10 cellular contexts compared by ENCODE assay signal in genomic region chr10:3853016-3853415, GRCh38.
DNase-seq lines count a peak whose midpoint lies in the region; ATAC-seq and TF ChIP-seq lines count a peak whose summit lies in the region.
"Had no signal": no experiment of that assay in that cellular context is flagged by ENCODE, and none has a peak within 500 bp of the region (broad histone marks: within the 10 kb centered on the region; RNA-seq: fewer than 3 reads in every experiment).

No MANE protein-coding gene starts in this region.

- no peaks in the 10 kb centered on the region for H3K27me3 Mint-ChIP-seq in T-helper 1 cell treated with Interleukin-12 subunit alpha and Interleukin-12 subunit beta and Interleukin-4 antibody, amounts not matched to agents 30 μg/mL and 1 μg/mL, for 36 hours (ENCODE audit: low read depth)
- H3K27me3 Mint-ChIP-seq in glutamatergic neuron (ENCODE audit: unreplicated experiment): peaks cover 1% of the 10 kb centered on the region
- H3K27me3 Mint-ChIP-seq: brain had no signal

- no peak for TF ChIP-seq POLR2A in right lobe of liver (IDR thresholded peaks at IDR 0.05)
- no peak for TF ChIP-seq POLR2A in stomach (IDR thresholded peaks at IDR 0.05)

- H3K36me3 Mint-ChIP-seq in T-helper 1 cell treated with Interleukin-12 subunit alpha and Interleukin-12 subunit beta and Interleukin-4 antibody, amounts not matched to agents 30 μg/mL and 1 μg/mL, for 36 hours (ENCODE audit: low read depth): peaks cover 3% of the 10 kb centered on the region
- no peaks in the 10 kb centered on the region for H3K36me3 Mint-ChIP-seq in glutamatergic neuron (ENCODE audit: unreplicated experiment)
- H3K36me3 Mint-ChIP-seq: brain had no signal

- no peak for ATAC-seq in right lobe of liver
- ATAC-seq in HG02840 (IDR thresholded peaks at IDR 0.05; ENCODE audit: low FRiP score, unreplicated experiment): no peak

- intact Hi-C loops in ascending aorta (cut with DNase I) (loop anchor here (2.0 to 5.0 kb wide), 4 partner anchors 34 to 389 kb away; no protein-coding TSS in a partner anchor), right lobe of liver (cut with DNase I) (no loop called here), stomach (cut with DNase I; ENCODE audit: low total_unique reads) (no loop called here)

- H3K27me3 ChIP-seq in ascending aorta (no peaks in the 10 kb centered on the region), right lobe of liver (no peaks in the 10 kb centered on the region), stomach (no peaks in the 10 kb centered on the region)

- peaks cover 30% of the 10 kb centered on the region for H3K4me1 Mint-ChIP-seq in T-helper 1 cell treated with Interleukin-12 subunit alpha and Interleukin-12 subunit beta and Interleukin-4 antibody, amounts not matched to agents 30 μg/mL and 1 μg/mL, for 36 hours (ENCODE audit: low read depth)
- no peaks in the 10 kb centered on the region for H3K4me1 Mint-ChIP-seq in glutamatergic neuron (ENCODE audit: low read depth, unreplicated experiment)

- DNase-seq in T-helper 1 cell: no peak
- DNase-seq in ascending aorta (ENCODE audit: low spot score in 2 of 2): no peak
- no peak for DNase-seq in right lobe of liver
- no peak for DNase-seq in stomach
- no peak for DNase-seq in dermis blood vessel endothelial cell
- DNase-seq in glutamatergic neuron: no peak
- DNase-seq: NCI-H82 had no signal

- no peaks in the 10 kb centered on the region for H3K36me3 ChIP-seq in ascending aorta
- H3K36me3 ChIP-seq in right lobe of liver: no peaks in the 10 kb centered on the region
- H3K36me3 ChIP-seq in stomach: no peaks in the 10 kb centered on the region

- TF ChIP-seq EP300 in stomach (IDR thresholded peaks at IDR 0.05): no peak

- H3K9me3 ChIP-seq in ascending aorta: no peaks in the 10 kb centered on the region
- no peaks in the 10 kb centered on the region for H3K9me3 ChIP-seq in right lobe of liver
- H3K9me3 ChIP-seq in stomach: no peaks in the 10 kb centered on the region

- TF ChIP-seq CTCF in ascending aorta (IDR thresholded peaks at IDR 0.05): no peak
- TF ChIP-seq CTCF in right lobe of liver (IDR thresholded peaks at IDR 0.05): no peak
- TF ChIP-seq CTCF in stomach (IDR thresholded peaks at IDR 0.05): no peak
- no peak for TF ChIP-seq CTCF in glutamatergic neuron (IDR thresholded peaks at IDR 0.05; ENCODE audit: partially characterized antibody, unreplicated experiment)

- H3K4me3 ChIP-seq in ascending aorta: peak overlapping the region in 1 of 2 donors; percentile 26
- no peak overlapping the region for H3K4me3 ChIP-seq in right lobe of liver
- H3K4me3 ChIP-seq in stomach: no peak overlapping the region

- no peaks in the 10 kb centered on the region for H3K9me3 Mint-ChIP-seq in T-helper 1 cell treated with Interleukin-12 subunit alpha and Interleukin-12 subunit beta and Interleukin-4 antibody, amounts not matched to agents 30 μg/mL and 1 μg/mL, for 36 hours
- H3K9me3 Mint-ChIP-seq in glutamatergic neuron (ENCODE audit: unreplicated experiment): no peaks in the 10 kb centered on the region
- H3K9me3 Mint-ChIP-seq: brain had no signal

- H3K27ac ChIP-seq in ascending aorta: peak overlapping the region; percentile 85 to 87
- peak overlapping the region; percentile 75 to 88 (median 83) for H3K27ac ChIP-seq in right lobe of liver
- peak overlapping the region; percentile 86 to 96 (median 89) for H3K27ac ChIP-seq in stomach

- peak overlapping the region; percentile 55 for H3K27ac Mint-ChIP-seq in T-helper 1 cell treated with Interleukin-12 subunit alpha and Interleukin-12 subunit beta and Interleukin-4 antibody, amounts not matched to agents 30 μg/mL and 1 μg/mL, for 36 hours
- H3K27ac Mint-ChIP-seq in glutamatergic neuron (ENCODE audit: unreplicated experiment): no peak overlapping the region

- H3K4me3 Mint-ChIP-seq in T-helper 1 cell treated with Interleukin-12 subunit alpha and Interleukin-12 subunit beta and Interleukin-4 antibody, amounts not matched to agents 30 μg/mL and 1 μg/mL, for 36 hours: no peak overlapping the region
- H3K4me3 Mint-ChIP-seq in glutamatergic neuron (ENCODE audit: unreplicated experiment): no peak overlapping the region

- WGBS in right lobe of liver (ENCODE audit: insufficient coverage, low coverage, low lambda C conversion rate, missing lambda C conversion rate): 69% methylated on average over 3 of the region's 10 CpGs
- 51 to 69% (median 60%) methylated on average over 4 to 10 of the region's 10 CpGs for WGBS in stomach, 5 donors

- H3K4me1 ChIP-seq in ascending aorta (peaks cover 4 to 36% of the 10 kb centered on the region in 2 donors), right lobe of liver (peaks cover 0 to 31% (median 7%) of the 10 kb centered on the region in 4 donors), stomach (peaks cover 27 to 63% (median 45%) of the 10 kb centered on the region in 4 donors)
